In the genomic region with DNA sequence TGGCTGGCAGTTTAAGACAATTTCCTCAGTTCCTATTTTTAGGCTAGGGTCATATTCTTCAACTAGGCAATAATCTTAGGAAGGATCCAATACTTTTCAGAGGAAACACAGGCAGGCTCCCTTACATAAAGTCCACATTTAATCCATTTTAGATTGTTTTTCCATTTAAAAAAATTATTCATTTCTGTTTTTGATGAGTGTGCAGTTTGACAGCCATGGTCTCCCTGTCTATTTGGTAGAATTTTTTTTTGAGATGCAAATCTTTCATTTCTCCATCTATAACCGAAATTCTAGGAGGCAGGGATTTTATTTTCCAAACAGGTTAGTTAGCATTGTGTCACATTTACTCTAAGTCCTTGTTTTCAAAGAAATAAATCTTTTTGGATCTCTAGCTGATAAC, we compare ENCODE assay signal across 29 cellular contexts.
"Had no signal": no experiment of that assay in that cellular context is flagged by ENCODE, and none has a peak within 500 bp of the region (broad histone marks: within the 10 kb centered on the region; RNA-seq: fewer than 3 reads in every experiment).

No MANE protein-coding gene starts in this region.

- H3K4me3 ChIP-seq: psoas muscle, skin epidermis, smooth muscle cell, spleen, suprapubic skin, testis, tibial artery, transverse colon, upper lobe of right lung, uterus had no signal

- H3K4me1 ChIP-seq: parathyroid adenoma, psoas muscle, spleen, suprapubic skin, testis, tibial artery, transverse colon, upper lobe of right lung, uterus had no signal

- H3K4me2 ChIP-seq: smooth muscle cell had no signal

- H2AFZ ChIP-seq: parathyroid adenoma had no signal

- ATAC-seq: naive thymus-derived CD8-positive, alpha-beta T cell; natural killer cell treated with Interleukin-12 subunit alpha and Interleukin-12 subunit beta and Interleukin-15 and Interleukin-18, amount 100 ng/mL, for 72 hours; psoas muscle; right cardiac atrium; sciatic nerve; stimulated activated memory B cell treated with anti-CD40 and anti-IgM and Interleukin-4, amounts not matched to agents 10 μg/mL and 1 μg/mL and 100 μg/mL, for 72 hours; stimulated activated naive CD8-positive, alpha-beta T cell treated with anti-CD3 and anti-CD28 coated beads, Interleukin-15, amount 100 ng/mL, for 72 hours; stimulated activated naive CD8-positive, alpha-beta T cell treated with anti-CD3 and anti-CD28 coated beads, Interleukin-15, Interleukin-2, amounts not matched to agents 100 U/mL and 50 U/mL, for 24 hours; upper lobe of right lung had no signal

- H3K9ac ChIP-seq: parathyroid adenoma had no signal

- H3K9me3 ChIP-seq: neutrophil, psoas muscle, suprapubic skin, testis, tibial artery, transverse colon, upper lobe of right lung, uterus had no signal

- H3K27ac ChIP-seq: neutrophil, parathyroid adenoma, psoas muscle, skin epidermis, spleen, suprapubic skin, testis, tibial artery, transverse colon, upper lobe of right lung, uterus had no signal

- H3K27me3 ChIP-seq: neutrophil, spleen, suprapubic skin, testis, tibial artery, transverse colon, upper lobe of right lung, uterus had no signal

- H3K36me3 ChIP-seq: neutrophil, spleen, suprapubic skin, tibial artery, transverse colon, upper lobe of right lung, uterus had no signal

- DNase-seq: naive thymus-derived CD8-positive, alpha-beta T cell; nephron progenitor cell; nucleus accumbens; posterior cingulate gyrus; psoas muscle; right cardiac atrium; spleen; stimulated activated CD4-positive, alpha-beta T cell treated with anti-CD3 and anti-CD28 coated beads, Interleukin-12 subunit alpha, Interleukin-12 subunit beta, amount 100 ng/mL, for 4 hours; stimulated activated CD4-positive, alpha-beta T cell treated with anti-CD3 and anti-CD28 coated beads, Interleukin-1b, Interleukin-23, amount 100 ng/mL, for 48 hours; stimulated activated CD4-positive, alpha-beta T cell treated with anti-CD3 and anti-CD28 coated beads, Interleukin-4, amount 100 ng/mL, for 1 hour; stimulated activated CD4-positive, alpha-beta T cell treated with anti-CD3 and anti-CD28 coated beads, Interleukin-4, amount 100 ng/mL, for 4 hours; stimulated activated CD8-positive, alpha-beta memory T cell treated with anti-CD3 and anti-CD28 coated beads, Interleukin-4, amount 100 ng/mL, for 48 hours; stimulated activated naive CD4-positive, alpha-beta T cell; stimulated activated naive CD8-positive, alpha-beta T cell treated with anti-CD3 and anti-CD28 coated beads, Interleukin-15, amount 100 ng/mL, for 72 hours; stimulated activated naive CD8-positive, alpha-beta T cell treated with anti-CD3 and anti-CD28 coated beads, Interleukin-15, Interleukin-2, amounts not matched to agents 100 U/mL and 50 U/mL, for 24 hours; substantia nigra; testis; tibial artery; transverse colon; upper lobe of right lung; uterus had no signal
